16 cellular contexts compared by ENCODE assay signal in genomic region chr18:76377359-76377756, GRCh38.
"Had no signal": no experiment of that assay in that cellular context is flagged by ENCODE, and none has a peak within 500 bp of the region (broad histone marks: within the 10 kb centered on the region; RNA-seq: fewer than 3 reads in every experiment).

No MANE protein-coding gene starts in this region.

- H3K27ac Mint-ChIP-seq: dendritic cell treated with granulocyte-macrophage colony-stimulating factor and Interleukin-4, amounts not matched to agents 40 ng/mL and 50 ng/mL, for 4 days; endodermal cell; T-helper 2 cell treated with Interferon-gamma antibody and Interleukin-4, amounts not matched to agents 5 μg/mL and 100 μg/mL, for 36 hours had no signal

- H3K27me3 Mint-ChIP-seq: dendritic cell treated with granulocyte-macrophage colony-stimulating factor and Interleukin-4, amounts not matched to agents 40 ng/mL and 50 ng/mL, for 4 days; natural killer cell treated with Interleukin-12 subunit alpha and Interleukin-12 subunit beta and Interleukin-15 and Interleukin-18, amount 100 ng/mL, for 72 hours; progenitor cell of endocrine pancreas had no signal

- H3K9me3 Mint-ChIP-seq: activated CD4-positive, alpha-beta memory T cell treated with anti-CD3 and anti-CD28 coated beads for 36 hours; activated naive CD4-positive, alpha-beta T cell treated with anti-CD3 and anti-CD28 coated beads for 36 hours; dendritic cell treated with granulocyte-macrophage colony-stimulating factor and Interleukin-4, amounts not matched to agents 40 ng/mL and 50 ng/mL, for 4 days; endodermal cell; immature natural killer cell had no signal

- H3K4me3 Mint-ChIP-seq: activated CD4-positive, alpha-beta memory T cell treated with anti-CD3 and anti-CD28 coated beads for 36 hours; activated naive CD4-positive, alpha-beta T cell treated with anti-CD3 and anti-CD28 coated beads for 36 hours; dendritic cell treated with granulocyte-macrophage colony-stimulating factor and Interleukin-4, amounts not matched to agents 40 ng/mL and 50 ng/mL, for 4 days; endodermal cell; immature natural killer cell; natural killer cell treated with Interleukin-12 subunit alpha and Interleukin-12 subunit beta and Interleukin-15 and Interleukin-18, amount 100 ng/mL, for 72 hours had no signal

- H3K27ac ChIP-seq: brain microvascular endothelial cell, right lobe of liver, thoracic aorta had no signal

- DNase-seq: activated CD8-positive, alpha-beta memory T cell treated with anti-CD3 and anti-CD28 coated beads, Interleukin-2, amount 50 U/mL, for 4 hours; amygdala; brain microvascular endothelial cell; cerebellar nuclear complex; endodermal cell; erythroblast; immature natural killer cell; occipital lobe; right lobe of liver had no signal

- H3K9me3 ChIP-seq: right lobe of liver, thoracic aorta had no signal

- ATAC-seq: natural killer cell treated with Interleukin-12 subunit alpha and Interleukin-12 subunit beta and Interleukin-15 and Interleukin-18, amount 100 ng/mL, for 72 hours had no signal
